Comparison of ENCODE assay signal across 1 cellular context in the genomic region with DNA sequence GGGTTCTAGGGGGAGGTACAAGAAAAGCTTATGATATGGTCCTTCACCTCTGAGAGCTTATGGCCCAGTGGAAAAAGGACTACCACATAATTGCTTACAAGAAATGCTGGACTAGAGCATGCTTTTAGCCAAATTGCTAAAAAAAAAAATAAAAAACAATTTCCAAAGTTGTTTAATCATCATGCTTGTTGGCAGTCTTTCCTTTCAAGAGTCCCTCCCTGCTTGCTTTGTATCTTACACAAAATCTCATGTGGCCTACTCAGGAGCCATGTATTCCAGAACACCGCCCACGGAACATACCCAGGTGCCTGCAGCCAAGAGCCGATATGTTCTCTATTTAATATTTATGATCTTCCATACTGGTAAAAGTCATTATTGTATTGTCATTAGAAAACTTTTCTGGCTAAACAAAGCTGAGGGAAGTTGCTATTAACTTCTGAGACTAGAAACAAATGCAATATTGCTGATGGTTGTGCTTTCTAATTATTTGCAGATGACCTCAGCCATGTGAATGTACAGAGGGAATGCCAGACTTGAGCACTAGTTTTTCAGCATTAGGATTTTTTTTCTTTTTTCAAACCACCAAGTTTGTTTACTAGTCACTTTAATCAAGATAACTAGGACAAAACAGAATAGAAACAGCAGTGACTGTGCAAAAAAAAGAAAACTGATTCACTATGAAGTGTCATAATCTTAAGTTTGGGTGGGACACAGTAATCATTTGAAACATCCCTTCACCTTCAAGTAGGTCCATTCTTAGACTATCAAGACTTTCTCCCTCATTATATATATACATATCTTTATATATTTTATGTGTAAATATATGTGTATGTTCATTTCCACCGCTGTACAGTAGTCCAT.
A peak's percentile ranks its signal among the peaks of the same experiment; 100 is the strongest.
TF ChIP-seq lines count a peak whose summit lies in the region.

No MANE protein-coding gene starts in this region.

TF ChIP-seq in HepG2, 621 proteins besides CTCF, POLR2A, EP300 and RAD21:
- TF ChIP-seq, protein P1, sequence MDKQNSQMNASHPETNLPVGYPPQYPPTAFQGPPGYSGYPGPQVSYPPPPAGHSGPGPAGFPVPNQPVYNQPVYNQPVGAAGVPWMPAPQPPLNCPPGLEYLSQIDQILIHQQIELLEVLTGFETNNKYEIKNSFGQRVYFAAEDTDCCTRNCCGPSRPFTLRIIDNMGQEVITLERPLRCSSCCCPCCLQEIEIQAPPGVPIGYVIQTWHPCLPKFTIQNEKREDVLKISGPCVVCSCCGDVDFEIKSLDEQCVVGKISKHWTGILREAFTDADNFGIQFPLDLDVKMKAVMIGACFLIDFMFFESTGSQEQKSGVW (CRISPR knock-in tag; IDR thresholded peaks at IDR 0.05; ENCODE audit: borderline replicate concordance), result no peak
- TF ChIP-seq NFYB (CRISPR knock-in tag; IDR thresholded peaks at IDR 0.05) (no peak), CHD4 (IDR thresholded peaks at IDR 0.05; ENCODE audit: borderline replicate concordance, low read length) (no peak), NFE2L2 (IDR thresholded peaks at IDR 0.05; ENCODE audit: low read length) (0 out of 2 replicates have a peak, but pooled peaks have one; percentile 40), ZNF790 (CRISPR knock-in tag; IDR thresholded peaks at IDR 0.05; ENCODE audit: borderline replicate concordance) (no peak), KDM6A (CRISPR knock-in tag; IDR thresholded peaks at IDR 0.05; ENCODE audit: low read depth) (no peak), HOXD1 (CRISPR knock-in tag; IDR thresholded peaks at IDR 0.05) (no peak), SOX6 (IDR thresholded peaks at IDR 0.05) (no peak), SOX6 (CRISPR knock-in tag; IDR thresholded peaks at IDR 0.05) (no peak), MAFK (conservative IDR thresholded peaks at IDR 0.05 in 1 of 2, IDR thresholded peaks at IDR 0.05 in 1 of 2; ENCODE audit: low read length in 2 of 2) (peak in 1 of 2 experiments; percentile 59; a peak in 2 of 4 replicates), SYNCRIP (IDR thresholded peaks at IDR 0.05; ENCODE audit: insufficient read depth, low read depth, low read length) (no peak), EHMT2 (IDR thresholded peaks at IDR 0.05; ENCODE audit: borderline replicate concordance, low read depth, low read length) (no peak), TBP (CRISPR knock-in tag; IDR thresholded peaks at IDR 0.05) (no peak)
- TF ChIP-seq, protein P2, sequence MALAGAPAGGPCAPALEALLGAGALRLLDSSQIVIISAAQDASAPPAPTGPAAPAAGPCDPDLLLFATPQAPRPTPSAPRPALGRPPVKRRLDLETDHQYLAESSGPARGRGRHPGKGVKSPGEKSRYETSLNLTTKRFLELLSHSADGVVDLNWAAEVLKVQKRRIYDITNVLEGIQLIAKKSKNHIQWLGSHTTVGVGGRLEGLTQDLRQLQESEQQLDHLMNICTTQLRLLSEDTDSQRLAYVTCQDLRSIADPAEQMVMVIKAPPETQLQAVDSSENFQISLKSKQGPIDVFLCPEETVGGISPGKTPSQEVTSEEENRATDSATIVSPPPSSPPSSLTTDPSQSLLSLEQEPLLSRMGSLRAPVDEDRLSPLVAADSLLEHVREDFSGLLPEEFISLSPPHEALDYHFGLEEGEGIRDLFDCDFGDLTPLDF (CRISPR knock-in tag; IDR thresholded peaks at IDR 0.05), result no peak
- TF ChIP-seq, protein P3, sequence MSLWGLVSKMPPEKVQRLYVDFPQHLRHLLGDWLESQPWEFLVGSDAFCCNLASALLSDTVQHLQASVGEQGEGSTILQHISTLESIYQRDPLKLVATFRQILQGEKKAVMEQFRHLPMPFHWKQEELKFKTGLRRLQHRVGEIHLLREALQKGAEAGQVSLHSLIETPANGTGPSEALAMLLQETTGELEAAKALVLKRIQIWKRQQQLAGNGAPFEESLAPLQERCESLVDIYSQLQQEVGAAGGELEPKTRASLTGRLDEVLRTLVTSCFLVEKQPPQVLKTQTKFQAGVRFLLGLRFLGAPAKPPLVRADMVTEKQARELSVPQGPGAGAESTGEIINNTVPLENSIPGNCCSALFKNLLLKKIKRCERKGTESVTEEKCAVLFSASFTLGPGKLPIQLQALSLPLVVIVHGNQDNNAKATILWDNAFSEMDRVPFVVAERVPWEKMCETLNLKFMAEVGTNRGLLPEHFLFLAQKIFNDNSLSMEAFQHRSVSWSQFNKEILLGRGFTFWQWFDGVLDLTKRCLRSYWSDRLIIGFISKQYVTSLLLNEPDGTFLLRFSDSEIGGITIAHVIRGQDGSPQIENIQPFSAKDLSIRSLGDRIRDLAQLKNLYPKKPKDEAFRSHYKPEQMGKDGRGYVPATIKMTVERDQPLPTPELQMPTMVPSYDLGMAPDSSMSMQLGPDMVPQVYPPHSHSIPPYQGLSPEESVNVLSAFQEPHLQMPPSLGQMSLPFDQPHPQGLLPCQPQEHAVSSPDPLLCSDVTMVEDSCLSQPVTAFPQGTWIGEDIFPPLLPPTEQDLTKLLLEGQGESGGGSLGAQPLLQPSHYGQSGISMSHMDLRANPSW (CRISPR knock-in tag; IDR thresholded peaks at IDR 0.05; ENCODE audit: borderline replicate concordance), result no peak
- TF ChIP-seq, protein P4, sequence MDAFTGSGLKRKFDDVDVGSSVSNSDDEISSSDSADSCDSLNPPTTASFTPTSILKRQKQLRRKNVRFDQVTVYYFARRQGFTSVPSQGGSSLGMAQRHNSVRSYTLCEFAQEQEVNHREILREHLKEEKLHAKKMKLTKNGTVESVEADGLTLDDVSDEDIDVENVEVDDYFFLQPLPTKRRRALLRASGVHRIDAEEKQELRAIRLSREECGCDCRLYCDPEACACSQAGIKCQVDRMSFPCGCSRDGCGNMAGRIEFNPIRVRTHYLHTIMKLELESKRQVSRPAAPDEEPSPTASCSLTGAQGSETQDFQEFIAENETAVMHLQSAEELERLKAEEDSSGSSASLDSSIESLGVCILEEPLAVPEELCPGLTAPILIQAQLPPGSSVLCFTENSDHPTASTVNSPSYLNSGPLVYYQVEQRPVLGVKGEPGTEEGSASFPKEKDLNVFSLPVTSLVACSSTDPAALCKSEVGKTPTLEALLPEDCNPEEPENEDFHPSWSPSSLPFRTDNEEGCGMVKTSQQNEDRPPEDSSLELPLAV (CRISPR knock-in tag; conservative IDR thresholded peaks at IDR 0.05; ENCODE audit: low read depth), result no peak
- TF ChIP-seq, protein P5, sequence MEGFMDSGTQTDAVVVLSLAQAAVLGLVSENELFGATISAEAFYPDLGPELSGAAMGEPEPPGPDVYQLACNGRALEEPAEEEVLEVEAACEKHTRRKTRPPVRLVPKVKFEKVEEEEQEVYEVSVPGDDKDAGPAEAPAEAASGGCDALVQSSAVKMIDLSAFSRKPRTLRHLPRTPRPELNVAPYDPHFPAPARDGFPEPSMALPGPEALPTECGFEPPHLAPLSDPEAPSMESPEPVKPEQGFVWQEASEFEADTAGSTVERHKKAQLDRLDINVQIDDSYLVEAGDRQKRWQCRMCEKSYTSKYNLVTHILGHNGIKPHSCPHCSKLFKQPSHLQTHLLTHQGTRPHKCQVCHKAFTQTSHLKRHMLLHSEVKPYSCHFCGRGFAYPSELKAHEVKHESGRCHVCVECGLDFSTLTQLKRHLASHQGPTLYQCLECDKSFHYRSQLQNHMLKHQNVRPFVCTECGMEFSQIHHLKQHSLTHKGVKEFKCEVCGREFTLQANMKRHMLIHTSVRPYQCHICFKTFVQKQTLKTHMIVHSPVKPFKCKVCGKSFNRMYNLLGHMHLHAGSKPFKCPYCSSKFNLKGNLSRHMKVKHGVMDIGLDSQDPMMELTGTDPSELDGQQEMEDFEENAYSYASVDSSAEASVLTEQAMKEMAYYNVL (CRISPR knock-in tag; IDR thresholded peaks at IDR 0.05; ENCODE audit: borderline replicate concordance), result no peak
